ENCODE assay signal across 9 cellular contexts in genomic region chr9:110125207-110125751, GRCh38.
DNase-seq lines count a peak whose midpoint lies in the region; ATAC-seq and TF ChIP-seq lines count a peak whose summit lies in the region.
"Had no signal": no experiment of that assay in that cellular context is flagged by ENCODE, and none has a peak within 500 bp of the region (broad histone marks: within the 10 kb centered on the region; RNA-seq: fewer than 3 reads in every experiment).

No MANE protein-coding gene starts in this region.

- TF ChIP-seq CTCF in IMR-90 (conservative IDR thresholded peaks at IDR 0.05; ENCODE audit: low read depth, low read length) (no peak), cardiac fibroblast (IDR thresholded peaks at IDR 0.05; ENCODE audit: low read depth, low read length) (no peak), left lung (IDR thresholded peaks at IDR 0.05) (no peak)

- H3K4me3 ChIP-seq in IMR-90 (ENCODE audit: insufficient read depth, low read depth, low read length), result peak overlapping the region; percentile 24
- H3K4me3 ChIP-seq in cardiac fibroblast (replicated peaks in 1 of 2; ENCODE audit: low read depth in 2 of 2, low read length in 2 of 2), result peak overlapping the region; percentile 40 to 41
- peak overlapping the region in 1 of 2 donors; percentile 28 for H3K4me3 ChIP-seq in left lung

- H4K91ac ChIP-seq in IMR-90 (ENCODE audit: insufficient read depth, low read depth, low read length), result peak overlapping the region; percentile 69

- TF ChIP-seq RAD21 in IMR-90 (IDR thresholded peaks at IDR 0.05; ENCODE audit: low read length), result peak; percentile 18; the same call in 1 of the 2 replicates

- H3K36me3 ChIP-seq in IMR-90 (ENCODE audit: control insufficient read depth, insufficient read depth, low read length), result peaks cover 4% of the 10 kb centered on the region
- no peaks in the 10 kb centered on the region for H3K36me3 ChIP-seq in left lung

- H2BK5ac ChIP-seq in IMR-90 (ENCODE audit: low read depth, low read length, poor library complexity, severe bottlenecking), result peak overlapping the region; percentile 88

- no peaks in the 10 kb centered on the region for H3K27me3 ChIP-seq in IMR-90 (ENCODE audit: control insufficient read depth, insufficient read depth, low read length)
- H3K27me3 ChIP-seq in left lung, result no peaks in the 10 kb centered on the region

- H2BK15ac ChIP-seq in IMR-90 (ENCODE audit: low read depth, low read length), result peak overlapping the region; percentile 92

- H4K20me1 ChIP-seq in IMR-90 (ENCODE audit: insufficient read depth, low read length), result peaks cover 96% of the 10 kb centered on the region

- peaks cover 55% of the 10 kb centered on the region for H3K4me1 ChIP-seq in IMR-90 (ENCODE audit: control insufficient read depth, insufficient read depth, low read length)
- H3K4me1 ChIP-seq in left lung, result peaks cover 36 to 71% of the 10 kb centered on the region in 2 donors

- peak overlapping the region; percentile 89 for H3K18ac ChIP-seq in IMR-90 (ENCODE audit: low read depth, low read length)

- in situ Hi-C loops in IMR-90 (cut with MboI; ENCODE audit: low sequenced_read_pairs), result no loop called here

- H3K9me1 ChIP-seq in IMR-90 (ENCODE audit: insufficient read depth, low read length), result peaks cover 63% of the 10 kb centered on the region

- H3K79me1 ChIP-seq in IMR-90 (ENCODE audit: low read depth in 1 of 2, low read length in 2 of 2), result peaks cover 34 to 94% of the 10 kb centered on the region in 2 experiments

- H3K56ac ChIP-seq in IMR-90 (ENCODE audit: extremely low read depth, insufficient read depth, low read length), result peak overlapping the region; percentile 77

- 0% methylated on average over 2 of the region's 16 CpGs; no CpG with 5 or more reads in 1 of the 2 experiments for WGBS in IMR-90 (ENCODE audit: extremely low coverage in 2 of 2, insufficient read length in 1 of 2), 2 experiments

- peak overlapping the region; percentile 88 for H2AK5ac ChIP-seq in IMR-90 (ENCODE audit: low read depth, low read length)

- DNase-seq in IMR-90 (peak; percentile 98), cardiac fibroblast (ENCODE audit: low read depth in 2 of 2) (peak; percentile 96 to 99), left lung (peak; percentile 87 to 89), substantia nigra (lab: John Stamatoyannopoulos, UW) (peak in 20 of 49 donors; percentile 18 to 52 (median 32)), T-helper 9 cell (no peak), SHP77 (lab: John Stamatoyannopoulos, UW) (no peak)
- DNase-seq: NCI-H1092 treated with DMSO at 0.1 percent for 48 hours had no signal

- H2AFZ ChIP-seq in IMR-90 (replicated peaks; ENCODE audit: low read length, poor library complexity), result peak overlapping the region; percentile 55

- H4K5ac ChIP-seq in IMR-90 (ENCODE audit: low read depth, low read length), result peak overlapping the region; percentile 4; the same call in 1 of the 2 replicates

- dilution Hi-C loops in IMR-90 (cut with HindIII; ENCODE audit: low sequenced_read_pairs, unreplicated experiment), result no loop called here

- POLR2A ChIA-PET in IMR-90 (lab: Charles Lee; ENCODE audit: unreplicated experiment), result interaction anchor here (0.6 to 0.9 kb wide), 5 partner anchors 9 to 217 kb away, joined by 3 to 8 read pairs (median 5); no protein-coding TSS in a partner anchor

- H3K9ac ChIP-seq in IMR-90 (ENCODE audit: low read depth, low read length), result peak overlapping the region; percentile 87

- peak; percentile 89 for TF ChIP-seq POLR2A in IMR-90 (IDR thresholded peaks at IDR 0.05; ENCODE audit: low read depth, low read length)

- H3K27ac ChIP-seq in IMR-90 (ENCODE audit: insufficient read depth, low read length), result peak overlapping the region; percentile 97
- H3K27ac ChIP-seq in left lung, result peak overlapping the region; percentile 69 to 85
- H3K27ac ChIP-seq in substantia nigra (ENCODE audit: low read depth, low read length, poor library complexity, severe bottlenecking), result peak overlapping the region; percentile 2

- intact Hi-C loops in IMR-90 (cut with micrococcal nuclease), result no loop called here
- intact Hi-C loops in left lung (cut with DNase I), result loop anchor here in 1 of 2 donors (10.0 kb wide), 1 partner anchor 60 kb away; no protein-coding TSS in a partner anchor

- H3K23ac ChIP-seq in IMR-90 (ENCODE audit: low read depth, low read length), result peak overlapping the region; percentile 92

- H3K4ac ChIP-seq in IMR-90 (ENCODE audit: low read depth, low read length), result peak overlapping the region; percentile 82

- H2BK20ac ChIP-seq in IMR-90 (ENCODE audit: low read depth, low read length), result peak overlapping the region; percentile 45; the same call in 1 of the 2 replicates

- CTCF ChIA-PET in IMR-90 (lab: Yijun Ruan, JAX), result interaction anchor here (0.6 kb wide), 2 partner anchors 872 to 909 kb away, joined by 3 read pairs; no protein-coding TSS in a partner anchor

- peak overlapping the region; percentile 74 for H2AK9ac ChIP-seq in IMR-90 (replicated peaks; ENCODE audit: low read depth, low read length, poor library complexity)

- peak overlapping the region; percentile 92 for H3K14ac ChIP-seq in IMR-90 (replicated peaks; ENCODE audit: low read depth, low read length)

- peak overlapping the region; percentile 68 to 83; a peak in 3 of 4 replicates for H4K8ac ChIP-seq in IMR-90 (ENCODE audit: low read depth in 2 of 2, low read length in 2 of 2)

- H3K4me2 ChIP-seq in IMR-90 (ENCODE audit: low read depth, low read length), result peak overlapping the region; percentile 79

- no peaks in the 10 kb centered on the region for H3K9me3 ChIP-seq in IMR-90 (ENCODE audit: control insufficient read depth, insufficient read depth, low read length)
- H3K9me3 ChIP-seq in left lung, result no peaks in the 10 kb centered on the region

- no TSS peak for BruUV-seq in IMR-90 (replicated peaks; lab: Mats Ljungman, UMichigan)

- peak overlapping the region; percentile 69 for H2BK120ac ChIP-seq in IMR-90 (ENCODE audit: low read depth, low read length)

- ATAC-seq in IMR-90 (ENCODE audit: low read depth) (peak; percentile 78), left lung (peak; percentile 91), GM18868 (IDR thresholded peaks at IDR 0.05; ENCODE audit: unreplicated experiment) (no peak), GM21423 (IDR thresholded peaks at IDR 0.05; ENCODE audit: unreplicated experiment) (no peak)

TF ChIP-seq in IMR-90, 13 proteins besides CTCF, POLR2A, EP300 and RAD21:
- TF ChIP-seq MAFK (IDR thresholded peaks at IDR 0.05; ENCODE audit: low read depth, low read length), result peak; percentile 0; the same call in 1 of the 2 replicates
- peak; percentile 16; the same call in 1 of the 2 replicates for TF ChIP-seq SMC3 (IDR thresholded peaks at IDR 0.05; ENCODE audit: low read depth, low read length)
- TF ChIP-seq USF2 (IDR thresholded peaks at IDR 0.05; ENCODE audit: low read depth, low read length), result no peak; the same call in 1 of the 2 replicates
- peak; percentile 56; the same call in 1 of the 2 replicates for TF ChIP-seq FOS (IDR thresholded peaks at IDR 0.05; ENCODE audit: low read depth, low read length)
- no peak for TF ChIP-seq RFX5 (IDR thresholded peaks at IDR 0.05; ENCODE audit: low read depth, low read length)
- peak; percentile 66 for TF ChIP-seq BHLHE40 (IDR thresholded peaks at IDR 0.05; ENCODE audit: low read depth, low read length)
- TF ChIP-seq NFE2L2 (IDR thresholded peaks at IDR 0.05; ENCODE audit: low read depth, low read length), result peak; percentile 11; the same call in 1 of the 2 replicates
- peak; percentile 13; the same call in 1 of the 2 replicates for TF ChIP-seq CEBPB (IDR thresholded peaks at IDR 0.05; ENCODE audit: low read depth, low read length)
- TF ChIP-seq MXI1 (IDR thresholded peaks at IDR 0.05; ENCODE audit: borderline replicate concordance, low read depth, low read length), result peak; percentile 75
- peak; percentile 84; the same call in 1 of the 2 replicates for TF ChIP-seq CHD1 (IDR thresholded peaks at IDR 0.05; ENCODE audit: low read depth, low read length)
- TF ChIP-seq ELK1 (IDR thresholded peaks at IDR 0.05; ENCODE audit: borderline replicate concordance, low read depth, low read length), result no peak
- TF ChIP-seq RCOR1 (IDR thresholded peaks at IDR 0.05; ENCODE audit: insufficient replicate concordance, low read length), result no peak
- peak; percentile 96 for TF ChIP-seq MAZ (IDR thresholded peaks at IDR 0.05; ENCODE audit: borderline replicate concordance, low read depth, low read length)

Comparison
In these comparisons a context has a peak if more than half of its experiments do, and no peak if none do; other contexts are left out.
1. ATAC-seq: peak in IMR-90 (single experiment) and left lung (single experiment); none in GM18868 (single experiment) and GM21423 (single experiment).
2. DNase-seq: peak in IMR-90 (single experiment), cardiac fibroblast (2 of 2) and left lung (2 of 2); none in T-helper 9 cell (single experiment) and SHP77 (0 of 2).
3. H3K27ac ChIP-seq: peak in every context shown above with its lines; median percentile 97 in IMR-90; 77 in left lung; 2 in substantia nigra.